Comparison of ENCODE assay signal across 8 cellular contexts in the genomic region with DNA sequence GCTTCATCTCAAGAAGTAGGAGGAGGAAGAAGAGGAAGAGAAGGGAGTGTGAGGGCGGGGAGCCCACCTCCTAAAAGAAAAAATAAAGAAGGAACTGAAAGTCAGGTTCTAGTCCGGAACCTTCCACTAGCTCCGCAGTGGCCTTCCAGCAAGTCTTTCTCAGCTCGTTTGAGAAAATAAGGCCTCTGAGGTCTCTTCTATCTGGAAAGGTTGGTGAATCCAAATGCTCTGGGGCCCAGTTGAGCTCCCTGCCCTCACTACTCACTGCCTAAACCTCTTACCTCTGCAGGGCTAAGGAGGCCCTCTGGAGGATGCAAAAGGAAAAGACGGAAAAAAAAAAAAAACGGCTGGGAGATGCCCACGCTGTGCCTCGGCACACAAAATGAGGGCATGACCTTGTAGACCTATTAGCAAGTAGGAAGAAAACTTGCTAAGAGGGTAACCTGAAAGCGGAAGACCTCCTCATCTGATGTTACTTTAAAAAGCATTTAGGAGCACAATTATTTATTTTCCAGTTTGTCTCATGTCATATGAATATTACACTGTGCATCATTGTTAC. TPM values are rescaled to one million over a fixed set of nuclear protein-coding genes. Genes with fewer than 3 reads are reported as not detected.
DNase-seq lines count a peak whose midpoint lies in the region; ATAC-seq lines count a peak whose summit lies in the region.

No MANE protein-coding gene starts in this region.

- no peak overlapping the region for H3K4me3 ChIP-seq in right cardiac atrium (ENCODE audit: low read length)

- no peak overlapping the region for H3K27ac ChIP-seq in right cardiac atrium (ENCODE audit: low read length)

- peak overlapping the region; percentile 65 for H3K27ac Mint-ChIP-seq in activated naive CD4-positive, alpha-beta T cell treated with anti-CD3 and anti-CD28 coated beads, Interleukin-2, amount 50 U/mL, for 24 hours

- no peaks in the 10 kb centered on the region for H3K27me3 Mint-ChIP-seq in activated naive CD4-positive, alpha-beta T cell treated with anti-CD3 and anti-CD28 coated beads, Interleukin-2, amount 50 U/mL, for 24 hours

- intact Hi-C loops in right cardiac atrium (cut with DNase I) = no loop called here

- no peaks in the 10 kb centered on the region for H3K9me3 Mint-ChIP-seq in activated naive CD4-positive, alpha-beta T cell treated with anti-CD3 and anti-CD28 coated beads, Interleukin-2, amount 50 U/mL, for 24 hours

- H3K4me1 Mint-ChIP-seq in activated naive CD4-positive, alpha-beta T cell treated with anti-CD3 and anti-CD28 coated beads, Interleukin-2, amount 50 U/mL, for 24 hours = peaks cover 23% of the 10 kb centered on the region

- 37% methylated on average over 9 of the region's 9 CpGs for WGBS in right cardiac atrium

- ATAC-seq in right cardiac atrium (peak; percentile 78 to 80), GM18519 (IDR thresholded peaks at IDR 0.05; ENCODE audit: low FRiP score, unreplicated experiment) (no peak)

- H3K36me3 Mint-ChIP-seq in activated naive CD4-positive, alpha-beta T cell treated with anti-CD3 and anti-CD28 coated beads, Interleukin-2, amount 50 U/mL, for 24 hours = peaks cover 2% of the 10 kb centered on the region

- peak overlapping the region; percentile 27 for H3K4me3 Mint-ChIP-seq in activated naive CD4-positive, alpha-beta T cell treated with anti-CD3 and anti-CD28 coated beads, Interleukin-2, amount 50 U/mL, for 24 hours

- H3K27me3 ChIP-seq in right cardiac atrium (ENCODE audit: control insufficient read depth, insufficient read depth) = no peaks in the 10 kb centered on the region

- no peaks in the 10 kb centered on the region for H3K9me3 ChIP-seq in right cardiac atrium (ENCODE audit: control insufficient read depth, low read length)

- DNase-seq in activated CD4-positive, alpha-beta T cell treated with anti-CD3 and anti-CD28 coated beads for 24 hours (ENCODE audit: low read depth in 2 of 2) = peak; percentile 10 to 24
- DNase-seq in activated CD4-positive, alpha-beta T cell treated with anti-CD3 and anti-CD28 coated beads for 1 hour = no peak
- DNase-seq in HT1080 (ENCODE audit: low read depth) = peak; percentile 39
- DNase-seq in RKO (ENCODE audit: low spot score) = peak; percentile 46
- DNase-seq in right cardiac atrium = no peak
- peak; percentile 6 to 31 for DNase-seq in stimulated activated CD4-positive, alpha-beta T cell treated with anti-CD3 and anti-CD28 coated beads, Interleukin-15, amount 100 ng/mL, for 48 hours (ENCODE audit: low read depth in 2 of 2)

- H3K4me1 ChIP-seq in right cardiac atrium (ENCODE audit: control insufficient read depth, insufficient read depth, low read length) = no peaks in the 10 kb centered on the region

RNA-seq across cellular contexts. Expression of gene FBLN5, which starts 35.9 kb away (rescaled TPM):
- total RNA-seq in HT1080 (2014; rRNA removed; shearing (Covaris generic)) = 0.47 and 0.67 TPM in 2 replicates
- polyA plus RNA-seq in HT1080 (2015; cell fraction: cytosol; rRNA removed) = 0.31 and 0.52 TPM in 2 replicates
- 0.06 and 0.36 TPM in 2 replicates for polyA plus RNA-seq in HT1080 (2015; cell fraction: nucleus; rRNA removed)
- 100 to 1,000 TPM in 3 of 4 donors, 10 to 100 TPM in 1; 99.7 to 173 (median 152) TPM for total RNA-seq in right cardiac atrium
- polyA plus RNA-seq in right cardiac atrium = 122 TPM

RNA-seq across cellular contexts. Expression of gene TC2N, which starts 44.2 kb away (rescaled TPM):
- not detected in 2 replicates for total RNA-seq in HT1080 (2014; rRNA removed; shearing (Covaris generic))
- 0.01 and 0.56 TPM in 2 replicates for polyA plus RNA-seq in HT1080 (2015; cell fraction: cytosol; rRNA removed)
- polyA plus RNA-seq in HT1080 (2015; cell fraction: nucleus; rRNA removed) = not detected in 2 replicates
- total RNA-seq in right cardiac atrium = 10 to 100 TPM in 3 of 4 donors, 1 to 10 TPM in 1; 8.6 to 17.4 (median 15.0) TPM
- 7.1 TPM for polyA plus RNA-seq in right cardiac atrium

Comparison
In these comparisons a context has a peak if more than half of its experiments do, and no peak if none do; other contexts are left out.
1. DNase-seq: peak in activated CD4-positive, alpha-beta T cell treated with anti-CD3 and anti-CD28 coated beads for 24 hours (2 of 2), HT1080 (single experiment), RKO (single experiment) and stimulated activated CD4-positive, alpha-beta T cell treated with anti-CD3 and anti-CD28 coated beads, Interleukin-15, amount 100 ng/mL, for 48 hours (2 of 2); none in activated CD4-positive, alpha-beta T cell treated with anti-CD3 and anti-CD28 coated beads for 1 hour (single experiment) and right cardiac atrium (0 of 3).
2. RNA of gene FBLN5, which starts 35.9 kb away (total RNA-seq): 99.7 to 173 TPM in right cardiac atrium; 0.47 to 0.67 TPM in HT1080; every median in the first group is over 10 times any median in the second.